ENCODE assay signal across 8 cellular contexts in the genomic region with DNA sequence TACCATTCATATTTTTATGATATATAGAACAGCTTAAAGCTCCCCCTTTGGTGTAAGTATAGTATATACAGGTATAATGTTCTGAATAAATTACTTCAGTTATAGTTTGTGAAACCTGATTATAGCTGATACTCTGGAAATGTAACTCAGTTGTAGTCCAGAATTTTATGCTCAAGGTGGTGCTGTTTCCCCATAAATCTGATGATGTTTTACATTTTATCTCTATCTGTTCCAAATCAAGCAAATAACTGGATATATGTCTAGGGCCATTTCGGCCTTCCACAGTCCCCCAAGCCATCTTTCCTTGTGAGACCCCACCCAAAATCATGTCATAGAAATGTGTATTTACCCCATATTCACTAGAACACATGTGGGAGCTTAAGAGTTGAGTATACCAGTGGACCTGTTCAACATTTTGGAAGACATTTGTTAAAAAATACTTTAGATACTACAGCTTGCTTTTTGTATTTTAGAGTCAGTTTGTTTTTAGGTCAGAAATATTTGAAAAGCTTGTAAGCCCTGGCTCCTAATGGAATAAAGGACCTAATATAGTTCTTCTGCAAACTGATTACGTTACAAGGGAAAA.
DNase-seq lines count a peak whose midpoint lies in the region; ATAC-seq and TF ChIP-seq lines count a peak whose summit lies in the region.

No MANE protein-coding gene starts in this region.

- TF ChIP-seq CTCF in cardiac fibroblast (IDR thresholded peaks at IDR 0.05; ENCODE audit: low read depth, low read length) (peak; percentile 47), upper lobe of right lung (IDR thresholded peaks at IDR 0.05) (peak; percentile 63)

- H3K36me3 ChIP-seq in upper lobe of right lung = peaks cover 8% of the 10 kb centered on the region

- no peaks in the 10 kb centered on the region for H3K9me3 Mint-ChIP-seq in activated T-cell treated with anti-CD3 and anti-CD28 coated beads, Interleukin-2, amount 50 U/mL, for 24 hours

- peaks cover 16% of the 10 kb centered on the region for H3K4me1 ChIP-seq in upper lobe of right lung

- H3K27me3 Mint-ChIP-seq in activated T-cell treated with anti-CD3 and anti-CD28 coated beads, Interleukin-2, amount 50 U/mL, for 24 hours = no peaks in the 10 kb centered on the region

- no peak overlapping the region for H3K4me3 Mint-ChIP-seq in activated T-cell treated with anti-CD3 and anti-CD28 coated beads, Interleukin-2, amount 50 U/mL, for 24 hours

- no peaks in the 10 kb centered on the region for H3K27me3 ChIP-seq in upper lobe of right lung

- no peak overlapping the region for H3K4me3 ChIP-seq in cardiac fibroblast (replicated peaks in 1 of 2; ENCODE audit: low read depth in 2 of 2, low read length in 2 of 2)
- peak overlapping the region; percentile 12 for H3K4me3 ChIP-seq in upper lobe of right lung

- peak; percentile 80 for ATAC-seq in left colon
- peak; percentile 54 for ATAC-seq in upper lobe of right lung
- ATAC-seq in GM21717 (IDR thresholded peaks at IDR 0.05; ENCODE audit: unreplicated experiment) = no peak
- ATAC-seq in HG03565 (IDR thresholded peaks at IDR 0.05; ENCODE audit: unreplicated experiment) = no peak

- peak overlapping the region; percentile 39 for H3K27ac ChIP-seq in upper lobe of right lung

- H3K27ac Mint-ChIP-seq in activated T-cell treated with anti-CD3 and anti-CD28 coated beads, Interleukin-2, amount 50 U/mL, for 24 hours = no peak overlapping the region

- intact Hi-C loops in left colon (cut with DNase I, micrococcal nuclease) = loop anchor here in 1 of 2 donors (2.0 to 5.0 kb wide), 2 partner anchors 273 to 423 kb away; no protein-coding TSS in a partner anchor
- intact Hi-C loops in upper lobe of right lung (cut with DNase I) = loop anchor here (5.0 kb wide), 1 partner anchor 423 kb away; no protein-coding TSS in a partner anchor

- peaks cover 65% of the 10 kb centered on the region for H3K36me3 Mint-ChIP-seq in activated T-cell treated with anti-CD3 and anti-CD28 coated beads, Interleukin-2, amount 50 U/mL, for 24 hours (ENCODE audit: low read depth)

- DNase-seq in activated T-cell treated with anti-CD3 and anti-CD28 coated beads for 4 hours (peak; percentile 7), NCI-H524 treated with DMSO at 0.1 percent for 48 hours (lab: John Stamatoyannopoulos, UW) (peak; percentile 4), cardiac fibroblast (ENCODE audit: low read depth in 2 of 2) (peak; percentile 74 to 81), left colon (no peak), upper lobe of right lung (no peak)
- no peak for DNase-seq in activated T-cell treated with anti-CD3 and anti-CD28 coated beads, Interleukin-2, amount 50 U/mL, for 24 hours

- no peaks in the 10 kb centered on the region for H3K9me3 ChIP-seq in upper lobe of right lung

- no peaks in the 10 kb centered on the region for H3K4me1 Mint-ChIP-seq in activated T-cell treated with anti-CD3 and anti-CD28 coated beads, Interleukin-2, amount 50 U/mL, for 24 hours (ENCODE audit: low read depth)

Comparison
In these comparisons a context has a peak if more than half of its experiments do, and no peak if none do; other contexts are left out.
1. DNase-seq: peak in activated T-cell treated with anti-CD3 and anti-CD28 coated beads for 4 hours (single experiment), NCI-H524 treated with DMSO at 0.1 percent for 48 hours (single experiment) and cardiac fibroblast (2 of 2); none in activated T-cell treated with anti-CD3 and anti-CD28 coated beads, Interleukin-2, amount 50 U/mL, for 24 hours (single experiment), left colon (0 of 2) and upper lobe of right lung (single experiment).
2. ATAC-seq: peak in left colon (single experiment) and upper lobe of right lung (single experiment); none in GM21717 (single experiment) and HG03565 (single experiment).